ENCODE assay signal across 2 cellular contexts in the genomic region with DNA sequence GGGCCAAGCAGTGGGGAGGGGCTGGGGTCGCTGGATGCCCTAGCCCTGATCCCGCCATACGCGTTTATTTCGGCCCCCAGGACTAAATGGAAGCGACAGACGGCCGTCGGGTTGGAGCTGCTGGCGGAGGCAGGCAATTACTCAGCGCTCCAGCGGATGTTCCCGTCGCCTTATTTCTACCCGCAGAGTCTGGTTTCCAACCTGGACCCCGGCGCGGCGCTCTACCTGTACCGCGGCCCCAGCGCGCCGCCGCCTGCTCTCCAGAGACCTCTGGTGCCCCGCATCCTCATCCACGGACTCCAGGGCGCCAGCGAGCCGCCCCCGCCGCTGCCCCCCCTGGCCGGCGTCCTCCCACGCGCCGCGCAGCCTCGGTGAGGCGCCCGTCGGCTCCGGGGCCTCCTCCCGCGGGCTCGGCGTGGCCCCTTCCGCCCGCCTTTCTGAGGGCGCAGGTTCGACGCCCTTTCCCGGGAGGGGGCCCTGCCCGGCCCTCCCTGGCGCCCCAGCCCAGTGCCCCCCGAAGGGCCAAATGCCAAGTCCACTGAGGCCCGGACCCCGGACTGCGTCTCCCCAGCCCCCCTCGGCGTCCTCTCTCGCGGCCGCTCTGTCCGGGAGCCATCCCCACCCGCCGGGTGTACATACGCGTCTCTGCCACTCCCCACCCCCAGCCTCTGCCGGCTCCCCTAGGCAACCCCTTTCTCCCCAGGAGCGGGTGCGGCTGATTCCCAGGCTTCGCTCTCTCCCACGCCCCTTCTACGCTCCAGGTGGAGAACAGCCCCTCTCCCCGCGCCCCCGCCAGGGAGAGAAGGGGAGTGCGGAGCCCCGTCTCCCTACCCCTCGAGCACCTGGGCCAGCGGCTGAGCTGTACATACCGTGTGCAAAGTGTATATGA.
TF ChIP-seq lines count a peak whose summit lies in the region.

No MANE protein-coding gene starts in this region.

TF ChIP-seq in WTC11, 78 proteins besides CTCF, POLR2A, EP300 and RAD21:
- TF ChIP-seq ATF1 (CRISPR knock-in tag; IDR thresholded peaks at IDR 0.05) (no peak), CREM (CRISPR knock-in tag; IDR thresholded peaks at IDR 0.05) (no peak), NR2C2 (CRISPR knock-in tag; IDR thresholded peaks at IDR 0.05) (no peak), JUN (CRISPR knock-in tag; IDR thresholded peaks at IDR 0.05) (no peak), PRRX2 (CRISPR knock-in tag; IDR thresholded peaks at IDR 0.05) (no peak), NR1H2 (CRISPR knock-in tag; IDR thresholded peaks at IDR 0.05) (no peak), SOX15 (CRISPR knock-in tag; IDR thresholded peaks at IDR 0.05) (no peak)
- TF ChIP-seq, protein P1, sequence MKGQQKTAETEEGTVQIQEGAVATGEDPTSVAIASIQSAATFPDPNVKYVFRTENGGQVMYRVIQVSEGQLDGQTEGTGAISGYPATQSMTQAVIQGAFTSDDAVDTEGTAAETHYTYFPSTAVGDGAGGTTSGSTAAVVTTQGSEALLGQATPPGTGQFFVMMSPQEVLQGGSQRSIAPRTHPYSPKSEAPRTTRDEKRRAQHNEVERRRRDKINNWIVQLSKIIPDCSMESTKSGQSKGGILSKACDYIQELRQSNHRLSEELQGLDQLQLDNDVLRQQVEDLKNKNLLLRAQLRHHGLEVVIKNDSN (CRISPR knock-in tag; IDR thresholded peaks at IDR 0.05) = no peak
- TF ChIP-seq, protein P2, sequence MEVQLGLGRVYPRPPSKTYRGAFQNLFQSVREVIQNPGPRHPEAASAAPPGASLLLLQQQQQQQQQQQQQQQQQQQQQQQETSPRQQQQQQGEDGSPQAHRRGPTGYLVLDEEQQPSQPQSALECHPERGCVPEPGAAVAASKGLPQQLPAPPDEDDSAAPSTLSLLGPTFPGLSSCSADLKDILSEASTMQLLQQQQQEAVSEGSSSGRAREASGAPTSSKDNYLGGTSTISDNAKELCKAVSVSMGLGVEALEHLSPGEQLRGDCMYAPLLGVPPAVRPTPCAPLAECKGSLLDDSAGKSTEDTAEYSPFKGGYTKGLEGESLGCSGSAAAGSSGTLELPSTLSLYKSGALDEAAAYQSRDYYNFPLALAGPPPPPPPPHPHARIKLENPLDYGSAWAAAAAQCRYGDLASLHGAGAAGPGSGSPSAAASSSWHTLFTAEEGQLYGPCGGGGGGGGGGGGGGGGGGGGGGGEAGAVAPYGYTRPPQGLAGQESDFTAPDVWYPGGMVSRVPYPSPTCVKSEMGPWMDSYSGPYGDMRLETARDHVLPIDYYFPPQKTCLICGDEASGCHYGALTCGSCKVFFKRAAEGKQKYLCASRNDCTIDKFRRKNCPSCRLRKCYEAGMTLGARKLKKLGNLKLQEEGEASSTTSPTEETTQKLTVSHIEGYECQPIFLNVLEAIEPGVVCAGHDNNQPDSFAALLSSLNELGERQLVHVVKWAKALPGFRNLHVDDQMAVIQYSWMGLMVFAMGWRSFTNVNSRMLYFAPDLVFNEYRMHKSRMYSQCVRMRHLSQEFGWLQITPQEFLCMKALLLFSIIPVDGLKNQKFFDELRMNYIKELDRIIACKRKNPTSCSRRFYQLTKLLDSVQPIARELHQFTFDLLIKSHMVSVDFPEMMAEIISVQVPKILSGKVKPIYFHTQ (CRISPR knock-in tag; IDR thresholded peaks at IDR 0.05) = no peak

TF ChIP-seq in HepG2, 621 proteins besides CTCF, POLR2A, EP300 and RAD21:
- TF ChIP-seq SRSF9 (IDR thresholded peaks at IDR 0.05; ENCODE audit: borderline replicate concordance, insufficient read depth, low read depth, low read length, poor library complexity, severe bottlenecking) (no peak), EZH2 (conservative IDR thresholded peaks at IDR 0.05; ENCODE audit: low read depth, low read length) (peak; percentile 91; the same call in 1 of the 2 replicates)
